Comparison of ENCODE assay signal across 17 cellular contexts in genomic region chr10:106959521-106959920, GRCh38.
DNase-seq lines count a peak whose midpoint lies in the region; ATAC-seq lines count a peak whose summit lies in the region.
"Had no signal": no experiment of that assay in that cellular context is flagged by ENCODE, and none has a peak within 500 bp of the region (broad histone marks: within the 10 kb centered on the region; RNA-seq: fewer than 3 reads in every experiment).

No MANE protein-coding gene starts in this region.

- peak overlapping the region; percentile 44 for H3K9ac ChIP-seq in adipocyte (ENCODE audit: low read length)
- H3K9ac ChIP-seq: SK-N-SH had no signal

- peaks cover 9% of the 10 kb centered on the region for H3K4me1 ChIP-seq in adipocyte (ENCODE audit: control insufficient read depth, insufficient read depth, low read length)
- H3K4me1 ChIP-seq: psoas muscle had no signal

- H3K9me3 ChIP-seq in adipocyte (ENCODE audit: control insufficient read depth, low read length): no peaks in the 10 kb centered on the region
- H3K9me3 ChIP-seq: adrenal gland, heart right ventricle, psoas muscle, SK-N-SH had no signal

- no peak for DNase-seq in adipocyte (ENCODE audit: low read depth)
- no peak for DNase-seq in HuH-7.5 (ENCODE audit: low spot score)
- no peak for DNase-seq in glomerular visceral epithelial cell (ENCODE audit: extremely low spot score)
- DNase-seq in activated naive CD4-positive, alpha-beta T cell treated with Interleukin-2 at 50 U/mL for 16 hours: no peak
- no peak for DNase-seq in DMS114 treated with DMSO at 0.1 percent for 48 hours (lab: John Stamatoyannopoulos, UW; ENCODE audit: unreplicated experiment)
- DNase-seq: activated CD8-positive, alpha-beta memory T cell treated with anti-CD3 and anti-CD28 coated beads, Interleukin-2, amount 50 U/mL, for 48 hours; heart right ventricle; left cardiac atrium; naive B cell; NCI-H1092; psoas muscle; WERI-Rb-1 had no signal

- no peaks in the 10 kb centered on the region for H3K27me3 ChIP-seq in adipocyte (replicated peaks; ENCODE audit: control insufficient read depth, insufficient read depth, low read length)
- H3K27me3 ChIP-seq: adrenal gland, heart right ventricle had no signal

- H3K4me3 ChIP-seq in adipocyte (ENCODE audit: low read length): peak overlapping the region; percentile 56
- H3K4me3 ChIP-seq: adrenal gland, psoas muscle had no signal

- ATAC-seq in GM18502 (IDR thresholded peaks at IDR 0.05; ENCODE audit: poor library complexity, unreplicated experiment) (peak; percentile 44), GM21367 (IDR thresholded peaks at IDR 0.05; ENCODE audit: unreplicated experiment) (peak; percentile 55), HG02885 (IDR thresholded peaks at IDR 0.05; ENCODE audit: poor library complexity, unreplicated experiment) (peak; percentile 74)
- ATAC-seq: psoas muscle had no signal

- H3K36me3 ChIP-seq in adipocyte (ENCODE audit: control insufficient read depth, insufficient read depth, low read length, severe bottlenecking): no peaks in the 10 kb centered on the region
- H3K36me3 ChIP-seq: adrenal gland, heart right ventricle, WERI-Rb-1 had no signal
